ENCODE assay signal across 14 cellular contexts in genomic region chr5:76735762-76736545, GRCh38. TPM values are rescaled to one million over a fixed set of nuclear protein-coding genes. Genes with fewer than 3 reads are reported as not detected.
DNase-seq lines count a peak whose midpoint lies in the region; ATAC-seq, FAIRE-seq and TF ChIP-seq lines count a peak whose summit lies in the region.
"Had no signal": no experiment of that assay in that cellular context is flagged by ENCODE, and none has a peak within 500 bp of the region (broad histone marks: within the 10 kb centered on the region; RNA-seq: fewer than 3 reads in every experiment).

No MANE protein-coding gene starts in this region.

- H4K20me1 ChIP-seq in endothelial cell of umbilical vein (replicated peaks; ENCODE audit: control insufficient read depth, extremely low read depth, insufficient read depth, low read length), result peaks cover 5% of the 10 kb centered on the region

- H3K4me2 ChIP-seq in endothelial cell of umbilical vein (ENCODE audit: insufficient read depth, low read length), result no peak overlapping the region

- WGBS in testis, 2 donors, result 54 to 60% methylated on average over 4 of the region's 4 CpGs

- POLR2A ChIA-PET in MCF 10A (lab: Yijun Ruan, JAX), result interaction anchor here (0.7 to 1.7 kb wide), 6 partner anchors 9 to 55 kb away, joined by 3 to 5 read pairs (median 3); no protein-coding TSS in a partner anchor
- POLR2A ChIA-PET in endothelial cell of umbilical vein (lab: Charles Lee), result no interaction called here

- intact Hi-C loops in MCF 10A (cut with micrococcal nuclease) (no loop called here), breast epithelium (cut with DNase I; ENCODE audit: low total_unique reads) (no loop called here), endothelial cell of umbilical vein (cut with micrococcal nuclease) (loop anchor here (5.0 kb wide), 1 partner anchor 36 kb away; no protein-coding TSS in a partner anchor), testis (cut with DNase I; ENCODE audit: low total_unique reads) (no loop called here)

- peaks cover 20% of the 10 kb centered on the region for H3K36me3 Mint-ChIP-seq in MCF 10A (ENCODE audit: insufficient read depth, unreplicated experiment)
- peaks cover 7% of the 10 kb centered on the region for H3K36me3 Mint-ChIP-seq in T-helper 2 cell treated with Interferon-gamma antibody and Interleukin-4, amounts not matched to agents 5 μg/mL and 100 μg/mL, for 36 hours (ENCODE audit: low read depth)

- dilution Hi-C loops in endothelial cell of umbilical vein (cut with MboI; ENCODE audit: extremely low pct_ligation_motif_present, low sequenced_read_pairs), result no loop called here

- no peak overlapping the region for H2AFZ ChIP-seq in endothelial cell of umbilical vein (ENCODE audit: low read depth, low read length)

- H3K36me3 ChIP-seq in breast epithelium (no peaks in the 10 kb centered on the region), endothelial cell of umbilical vein (ENCODE audit: control insufficient read depth in 2 of 2, extremely low read depth in 1 of 2, insufficient read depth in 2 of 2, low read length in 2 of 2) (peaks cover 25 to 26% of the 10 kb centered on the region in 2 experiments), testis (ENCODE audit: low read depth, missing control alignments) (no peaks in the 10 kb centered on the region), MG63 (peaks cover 3% of the 10 kb centered on the region; the same call in 1 of the 2 replicates)

- TF ChIP-seq CTCF in MCF 10A (IDR thresholded peaks at IDR 0.05; ENCODE audit: unreplicated experiment) (no peak), breast epithelium (IDR thresholded peaks at IDR 0.05) (no peak), endothelial cell of umbilical vein (IDR thresholded peaks at IDR 0.05; ENCODE audit: extremely low read depth in 1 of 2, insufficient read depth in 1 of 2, low read depth in 1 of 2, low read length in 2 of 2) (no peak), testis (IDR thresholded peaks at IDR 0.05) (no peak)

- no peaks in the 10 kb centered on the region for H3K9me3 Mint-ChIP-seq in MCF 10A (ENCODE audit: unreplicated experiment)
- H3K9me3 Mint-ChIP-seq in T-helper 2 cell treated with Interferon-gamma antibody and Interleukin-4, amounts not matched to agents 5 μg/mL and 100 μg/mL, for 36 hours, result peaks cover under 1% of the 10 kb centered on the region
- H3K9me3 Mint-ChIP-seq: activated T-helper 17 cell treated with anti-CD3 and anti-CD28 coated beads, Interleukin-2, amount 50 U/mL, for 72 hours had no signal

- H3K79me2 ChIP-seq in endothelial cell of umbilical vein (ENCODE audit: control insufficient read depth, insufficient read depth, low read length), result peaks cover 33% of the 10 kb centered on the region

- H3K4me1 ChIP-seq in breast epithelium (no peaks in the 10 kb centered on the region), endothelial cell of umbilical vein (ENCODE audit: control insufficient read depth, extremely low read depth, insufficient read depth, low read length) (peaks cover 23% of the 10 kb centered on the region), testis (peaks cover 6% of the 10 kb centered on the region)

- H3K9me3 ChIP-seq in breast epithelium (peaks cover 0 to 4% of the 10 kb centered on the region in 2 donors), endothelial cell of umbilical vein (replicated peaks; ENCODE audit: control insufficient read depth, insufficient read depth, low read length) (no peaks in the 10 kb centered on the region), testis (no peaks in the 10 kb centered on the region), MG63 (no peaks in the 10 kb centered on the region)
- H3K9me3 ChIP-seq: Caco-2 had no signal

- no peaks in the 10 kb centered on the region for H3K27me3 Mint-ChIP-seq in MCF 10A (ENCODE audit: insufficient read depth, unreplicated experiment)
- H3K27me3 Mint-ChIP-seq in T-helper 2 cell treated with Interferon-gamma antibody and Interleukin-4, amounts not matched to agents 5 μg/mL and 100 μg/mL, for 36 hours (ENCODE audit: low read depth), result no peaks in the 10 kb centered on the region
- H3K27me3 Mint-ChIP-seq: activated T-helper 17 cell treated with anti-CD3 and anti-CD28 coated beads, Interleukin-2, amount 50 U/mL, for 72 hours had no signal

- DNase-seq in MCF 10A (ENCODE audit: unreplicated experiment) (no peak), breast epithelium (ENCODE audit: low spot score in 2 of 2) (no peak), endothelial cell of umbilical vein (ENCODE audit: low read depth, low spot score) (no peak), testis (no peak), GM19239 (ENCODE audit: insufficient read length, low spot score) (no peak), MG63 (no peak)
- no peak for DNase-seq in T-helper 2 cell treated with Interferon-gamma antibody and Interleukin-4, amounts not matched to agents 5 μg/mL and 100 μg/mL, for 36 hours (ENCODE audit: low spot score)
- DNase-seq: Caco-2, kidney, NCI-H2029, NCI-H446 treated with DMSO at 0.1 percent for 48 hours had no signal

- no peak overlapping the region for H3K27ac ChIP-seq in breast epithelium
- H3K27ac ChIP-seq in endothelial cell of umbilical vein (ENCODE audit: insufficient read depth, low read depth, low read length), result peak overlapping the region; percentile 21
- H3K27ac ChIP-seq in testis, result peak overlapping the region; percentile 59 to 64

- FAIRE-seq in endothelial cell of umbilical vein (lab: Jason Lieb, UNC) (no peak), GM19239 (lab: Jason Lieb, UNC) (no peak)
- FAIRE-seq: kidney, TTC549 had no signal

- ATAC-seq in GM21360 (IDR thresholded peaks at IDR 0.05; ENCODE audit: unreplicated experiment), result no peak
- ATAC-seq: activated T-helper 17 cell treated with anti-CD3 and anti-CD28 coated beads, Interleukin-2, amount 50 U/mL, for 72 hours had no signal

- H3K27ac Mint-ChIP-seq in MCF 10A (ENCODE audit: low read depth, unreplicated experiment), result peak overlapping the region; percentile 85
- peak overlapping the region; percentile 27 for H3K27ac Mint-ChIP-seq in T-helper 2 cell treated with Interferon-gamma antibody and Interleukin-4, amounts not matched to agents 5 μg/mL and 100 μg/mL, for 36 hours

- H3K4me1 Mint-ChIP-seq in MCF 10A (ENCODE audit: insufficient read depth, unreplicated experiment), result peaks cover 12% of the 10 kb centered on the region
- peaks cover 31% of the 10 kb centered on the region for H3K4me1 Mint-ChIP-seq in T-helper 2 cell treated with Interferon-gamma antibody and Interleukin-4, amounts not matched to agents 5 μg/mL and 100 μg/mL, for 36 hours (ENCODE audit: low read depth)

- CTCF ChIA-PET in MCF 10A (lab: Yijun Ruan, JAX) (interaction anchor here (0.7 to 1.4 kb wide), 4 partner anchors 10 to 127 kb away, joined by 3 to 7 read pairs (median 3); no protein-coding TSS in a partner anchor), endothelial cell of umbilical vein (lab: Charles Lee) (interaction anchor here (1.5 to 6.5 kb wide), 4 partner anchors 9 to 134 kb away, joined by 5 to 73 read pairs (median 9); no protein-coding TSS in a partner anchor)

- TF ChIP-seq POLR2A in breast epithelium (IDR thresholded peaks at IDR 0.05) (no peak), endothelial cell of umbilical vein (IDR thresholded peaks at IDR 0.05; ENCODE audit: low read depth, low read length) (no peak), testis (IDR thresholded peaks at IDR 0.05) (no peak)

- no peak overlapping the region for H3K4me3 ChIP-seq in breast epithelium
- no peak overlapping the region for H3K4me3 ChIP-seq in endothelial cell of umbilical vein (replicated peaks in 1 of 3; ENCODE audit: insufficient read depth in 1 of 3, low read depth in 1 of 3, low read length in 3 of 3)
- H3K4me3 ChIP-seq in testis, result no peak overlapping the region
- H3K4me3 ChIP-seq in MG63, result no peak overlapping the region

- no peak overlapping the region for H3K4me3 Mint-ChIP-seq in MCF 10A (ENCODE audit: unreplicated experiment)
- no peak overlapping the region for H3K4me3 Mint-ChIP-seq in T-helper 2 cell treated with Interferon-gamma antibody and Interleukin-4, amounts not matched to agents 5 μg/mL and 100 μg/mL, for 36 hours

- no peak overlapping the region for H3K9ac ChIP-seq in endothelial cell of umbilical vein (replicated peaks; ENCODE audit: extremely low read depth, insufficient read depth, low read length)

- H3K9me1 ChIP-seq in endothelial cell of umbilical vein (replicated peaks; ENCODE audit: control insufficient read depth, extremely low read depth, insufficient read depth, low read length), result no peaks in the 10 kb centered on the region

- BruUV-seq in MCF 10A (replicated peaks; lab: Mats Ljungman, UMichigan) (no TSS peak), endothelial cell of umbilical vein (replicated peaks; lab: Mats Ljungman, UMichigan) (no TSS peak)

- H3K27me3 ChIP-seq in breast epithelium (no peaks in the 10 kb centered on the region), endothelial cell of umbilical vein (ENCODE audit: control insufficient read depth in 2 of 2, insufficient read depth in 2 of 2, low read length in 2 of 2) (no peaks in the 10 kb centered on the region), testis (no peaks in the 10 kb centered on the region), MG63 (no peaks in the 10 kb centered on the region)

TF ChIP-seq in endothelial cell of umbilical vein, 7 proteins besides CTCF, POLR2A, EP300 and RAD21 (continues in another document):
- TF ChIP-seq MYC (IDR thresholded peaks at IDR 0.05; ENCODE audit: low read depth, low read length) (no peak), FOS (IDR thresholded peaks at IDR 0.05; ENCODE audit: borderline replicate concordance, insufficient read depth, low read length) (no peak), GATA2 (IDR thresholded peaks at IDR 0.05; ENCODE audit: insufficient read depth, insufficient read length, low read depth, low read length) (no peak), POLR2AphosphoS5 (IDR thresholded peaks at IDR 0.05; ENCODE audit: insufficient read depth, low read depth, low read length) (no peak), JUN (IDR thresholded peaks at IDR 0.05; ENCODE audit: borderline replicate concordance, insufficient read depth, insufficient read length, low read depth) (no peak)

RNA-seq across cellular contexts. Expression of gene F2R, which starts 20.0 kb away (rescaled TPM):
- 17.3 and 17.6 TPM in 2 replicates for total RNA-seq in MCF 10A (2022)
- 10 to 100 TPM; 15.1 to 39.4 (median 27.2) TPM for total RNA-seq in breast epithelium
- total RNA-seq in endothelial cell of umbilical vein, result 342 and 393 TPM in 2 replicates
- 599 and 624 TPM in 2 replicates for polyA plus RNA-seq in endothelial cell of umbilical vein
- polyA plus RNA-seq in endothelial cell of umbilical vein (2011; cell fraction: cytosol; rRNA removed), result 391 and 418 TPM in 2 replicates
- 160 and 208 TPM in 2 replicates for polyA plus RNA-seq in endothelial cell of umbilical vein (2011; cell fraction: nucleus; rRNA removed)
- 318 and 326 TPM in 2 replicates for polyA plus RNA-seq in endothelial cell of umbilical vein (2012)
- polyA minus RNA-seq in endothelial cell of umbilical vein, result 963 and 1,052 TPM in 2 replicates
- polyA minus RNA-seq in endothelial cell of umbilical vein (2011; cell fraction: cytosol; rRNA and poly(A)+ RNA removed), result 0.51 TPM
- polyA minus RNA-seq in endothelial cell of umbilical vein (2011; cell fraction: nucleus; rRNA and poly(A)+ RNA removed), result 189 and 305 TPM in 2 replicates
- 10 to 100 TPM; 17.9 to 29.9 TPM for total RNA-seq in testis
- polyA plus RNA-seq in testis (ENCODE audit: insufficient read depth, low read depth, low replicate concordance), result 28.0 TPM
- 12.5 and 13.4 TPM in 2 replicates for total RNA-seq in MG63 (2014; rRNA removed; shearing (Covaris generic); ENCODE audit: low replicate concordance)

Comparison
In these comparisons a context has a peak if more than half of its experiments do, and no peak if none do; other contexts are left out.
1. H3K27ac ChIP-seq: peak in endothelial cell of umbilical vein (single experiment) and testis (2 of 2); none in breast epithelium (0 of 2).